In genomic region chr1:248752119-248752931, GRCh38 we compare ENCODE assay signal across 18 cellular contexts. TPM values are rescaled to one million over a fixed set of nuclear protein-coding genes. Genes with fewer than 3 reads are reported as not detected.
DNase-seq lines count a peak whose midpoint lies in the region; ATAC-seq, FAIRE-seq and TF ChIP-seq lines count a peak whose summit lies in the region.
"Had no signal": no experiment of that assay in that cellular context is flagged by ENCODE, and none has a peak within 500 bp of the region (broad histone marks: within the 10 kb centered on the region; RNA-seq: fewer than 3 reads in every experiment).

No MANE protein-coding gene starts in this region.

- intact Hi-C loops in MCF 10A (cut with micrococcal nuclease), result no loop called here
- intact Hi-C loops in mammary epithelial cell (cut with micrococcal nuclease), result no loop called here

- H3K4me1 ChIP-seq in mammary epithelial cell (ENCODE audit: insufficient read depth, low read length), result no peaks in the 10 kb centered on the region

- no peaks in the 10 kb centered on the region for H3K36me3 ChIP-seq in mammary epithelial cell (ENCODE audit: insufficient read depth, low read length)
- H3K36me3 ChIP-seq: BLaER1 treated with 17β-estradiol and CSF1 and Interleukin-3, amounts not matched to agents 10 nM and 100 nM had no signal

- no peaks in the 10 kb centered on the region for H3K27me3 ChIP-seq in mammary epithelial cell (ENCODE audit: insufficient read depth, low read length)
- H3K27me3 ChIP-seq: BLaER1 treated with 17β-estradiol and CSF1 and Interleukin-3, amounts not matched to agents 10 nM and 100 nM; body of pancreas had no signal

- in situ Hi-C loops in mammary epithelial cell (cut with MboI; ENCODE audit: low sequenced_read_pairs in 2 of 2), result no loop called here

- no peak overlapping the region for H3K4me2 ChIP-seq in mammary epithelial cell (ENCODE audit: insufficient read depth, low read depth, low read length)

- BruUV-seq in MCF 10A (replicated peaks; lab: Mats Ljungman, UMichigan) (no TSS peak), mammary epithelial cell (replicated peaks; lab: Mats Ljungman, UMichigan) (no TSS peak)

- no peak for FAIRE-seq in D721Med (lab: Jason Lieb, UNC)
- FAIRE-seq: keratinocyte had no signal

- H3K27ac ChIP-seq in mammary epithelial cell (ENCODE audit: insufficient read depth, low read depth, low read length), result no peak overlapping the region
- H3K27ac ChIP-seq: BLaER1 treated with 17β-estradiol and CSF1 and Interleukin-3, amounts not matched to agents 10 nM and 100 nM; body of pancreas had no signal

- H3K79me2 ChIP-seq in mammary epithelial cell (ENCODE audit: insufficient read depth, low read length), result no peaks in the 10 kb centered on the region

- 71% methylated on average over 9 of the region's 9 CpGs for WGBS in mammary epithelial cell (ENCODE audit: low coverage, missing lambda C conversion rate)

- H3K4me3 Mint-ChIP-seq in MCF 10A (ENCODE audit: unreplicated experiment) (no peak overlapping the region), mesothelial cell of epicardium (no peak overlapping the region)
- peak overlapping the region; percentile 11 to 37 for H3K4me3 Mint-ChIP-seq in effector memory CD8-positive, alpha-beta T cell
- H3K4me3 Mint-ChIP-seq: activated CD4-positive, alpha-beta T cell treated with anti-CD3 and anti-CD28 coated beads, Interleukin-2, amount 10 ng/mL, durations not matched to agents 7 days and 5 days had no signal

- TF ChIP-seq CTCF in MCF 10A (IDR thresholded peaks at IDR 0.05; ENCODE audit: unreplicated experiment), result no peak
- TF ChIP-seq CTCF in mammary epithelial cell (conservative IDR thresholded peaks at IDR 0.05 in 1 of 2, IDR thresholded peaks at IDR 0.05 in 1 of 2; ENCODE audit: extremely low read depth in 1 of 2, insufficient read depth in 1 of 2, low read depth in 1 of 2, low read length in 2 of 2), result no peak
- no peak for TF ChIP-seq CTCF in D721Med (IDR thresholded peaks at IDR 0.05; ENCODE audit: insufficient read depth, missing control alignments)
- no peak for TF ChIP-seq CTCF in mesothelial cell of epicardium (IDR thresholded peaks at IDR 0.05; ENCODE audit: unreplicated experiment)

- H3K36me3 Mint-ChIP-seq in MCF 10A (ENCODE audit: insufficient read depth, unreplicated experiment) (peaks cover 6% of the 10 kb centered on the region), mesothelial cell of epicardium (no peaks in the 10 kb centered on the region)
- no peaks in the 10 kb centered on the region for H3K36me3 Mint-ChIP-seq in effector memory CD8-positive, alpha-beta T cell (ENCODE audit: insufficient read depth)

- peaks cover 14% of the 10 kb centered on the region for H3K9me3 ChIP-seq in mammary epithelial cell (replicated peaks; ENCODE audit: insufficient read depth, low read length)
- H3K9me3 ChIP-seq: body of pancreas had no signal

- dilution Hi-C loops in mammary epithelial cell (cut with HindIII; ENCODE audit: low sequenced_read_pairs), result no loop called here

- no peaks in the 10 kb centered on the region for H3K27me3 Mint-ChIP-seq in MCF 10A (ENCODE audit: insufficient read depth, unreplicated experiment)
- no peaks in the 10 kb centered on the region for H3K27me3 Mint-ChIP-seq in effector memory CD8-positive, alpha-beta T cell
- H3K27me3 Mint-ChIP-seq in mesothelial cell of epicardium (ENCODE audit: low read depth), result no peaks in the 10 kb centered on the region
- H3K27me3 Mint-ChIP-seq: activated CD4-positive, alpha-beta T cell treated with anti-CD3 and anti-CD28 coated beads, Interleukin-2, amount 10 ng/mL, durations not matched to agents 7 days and 5 days had no signal

- no peaks in the 10 kb centered on the region for H4K20me1 ChIP-seq in mammary epithelial cell (ENCODE audit: insufficient read depth, low read length)
- H4K20me1 ChIP-seq: BLaER1 treated with 17β-estradiol and CSF1 and Interleukin-3, amounts not matched to agents 10 nM and 100 nM had no signal

- CTCF ChIA-PET in MCF 10A (lab: Yijun Ruan, JAX), result interaction anchor here (0.6 kb wide), 2 partner anchors 33 to 58 kb away, joined by 3 to 4 read pairs; no protein-coding TSS in a partner anchor
- CTCF ChIA-PET in mammary epithelial cell (lab: Charles Lee; ENCODE audit: low non-redundant PET), result interaction anchor here (0.5 kb wide), 1 partner anchor 49 kb away, joined by 5 read pairs; no protein-coding TSS in a partner anchor

- H2AFZ ChIP-seq in mammary epithelial cell (ENCODE audit: low read depth, low read length), result no peak overlapping the region

- H3K4me3 ChIP-seq in mammary epithelial cell (replicated peaks in 1 of 3; ENCODE audit: insufficient read depth in 1 of 3, low read depth in 2 of 3, low read length in 3 of 3), result no peak overlapping the region
- H3K4me3 ChIP-seq: BLaER1 treated with 17β-estradiol and CSF1 and Interleukin-3, amounts not matched to agents 10 nM and 100 nM; body of pancreas had no signal

- no peak overlapping the region for H3K9ac ChIP-seq in mammary epithelial cell (ENCODE audit: insufficient read depth, low read length)
- H3K9ac ChIP-seq: BLaER1 treated with 17β-estradiol and CSF1 and Interleukin-3, amounts not matched to agents 10 nM and 100 nM had no signal

- no peak for ATAC-seq in effector memory CD8-positive, alpha-beta T cell (replicated peaks)
- ATAC-seq: body of pancreas had no signal

- POLR2A ChIA-PET in MCF 10A (lab: Yijun Ruan, JAX), result no interaction called here

- H3K4me1 Mint-ChIP-seq in MCF 10A (ENCODE audit: insufficient read depth, unreplicated experiment) (peaks cover 9% of the 10 kb centered on the region), mesothelial cell of epicardium (no peaks in the 10 kb centered on the region)
- H3K4me1 Mint-ChIP-seq in effector memory CD8-positive, alpha-beta T cell (ENCODE audit: low read depth in 2 of 2), result peaks cover 13 to 16% of the 10 kb centered on the region in 2 donors
- H3K4me1 Mint-ChIP-seq: activated CD4-positive, alpha-beta T cell treated with anti-CD3 and anti-CD28 coated beads, Interleukin-2, amount 10 ng/mL, durations not matched to agents 7 days and 5 days had no signal

- H3K27ac Mint-ChIP-seq in MCF 10A (ENCODE audit: low read depth, unreplicated experiment) (no peak overlapping the region), mesothelial cell of epicardium (no peak overlapping the region)
- no peak overlapping the region for H3K27ac Mint-ChIP-seq in effector memory CD8-positive, alpha-beta T cell
- H3K27ac Mint-ChIP-seq: activated CD4-positive, alpha-beta T cell treated with anti-CD3 and anti-CD28 coated beads, Interleukin-2, amount 10 ng/mL, durations not matched to agents 7 days and 5 days had no signal

- peak; percentile 30 for DNase-seq in MCF 10A (ENCODE audit: unreplicated experiment)
- no peak for DNase-seq in mammary epithelial cell
- peak; percentile 72 for DNase-seq in NCI-H146 (lab: John Stamatoyannopoulos, UW)
- no peak for DNase-seq in effector memory CD8-positive, alpha-beta T cell
- DNase-seq in ecto neural progenitor cell (ENCODE audit: low spot score), result no peak
- DNase-seq in NCI-H2029 (lab: John Stamatoyannopoulos, UW), result no peak
- DNase-seq in D721Med (ENCODE audit: insufficient read length, low spot score), result no peak
- DNase-seq in mesothelial cell of epicardium (ENCODE audit: low spot score in 2 of 2, unreplicated experiment in 2 of 2), result no peak
- DNase-seq: activated CD4-positive, alpha-beta T cell treated with anti-CD3 and anti-CD28 coated beads, Interleukin-2, amount 10 ng/mL, durations not matched to agents 7 days and 5 days; body of pancreas; effector CD4-positive, alpha-beta T cell; NCI-H1048; NK-92 treated with Interleukin-12 subunit alpha and Interleukin-12 subunit beta, amount 100 ng/mL, for 24 hours; SW 1271 had no signal

- no peaks in the 10 kb centered on the region for H3K9me3 Mint-ChIP-seq in MCF 10A (ENCODE audit: unreplicated experiment)
- no peaks in the 10 kb centered on the region for H3K9me3 Mint-ChIP-seq in effector memory CD8-positive, alpha-beta T cell
- H3K9me3 Mint-ChIP-seq in mesothelial cell of epicardium, result peaks cover 41% of the 10 kb centered on the region
- H3K9me3 Mint-ChIP-seq: activated CD4-positive, alpha-beta T cell treated with anti-CD3 and anti-CD28 coated beads, Interleukin-2, amount 10 ng/mL, durations not matched to agents 7 days and 5 days had no signal

RNA-seq across cellular contexts. Expression of gene LYPD8, which starts 3.2 kb away (rescaled TPM):
- not detected in 2 replicates for total RNA-seq in MCF 10A (2022)
- total RNA-seq in mammary epithelial cell, result 1 to 10 TPM; 1.2 to 2.4 TPM
- polyA plus RNA-seq in mammary epithelial cell, result not detected
- not detected for polyA minus RNA-seq in mammary epithelial cell
- total RNA-seq in mesothelial cell of epicardium, result not detected in 3 replicates
- total RNA-seq: activated CD4-positive, alpha-beta T cell treated with anti-CD3 and anti-CD28 coated beads, Interleukin-2, amount 10 ng/mL, durations not matched to agents 7 days and 5 days; body of pancreas; glomerular endothelial cell had no signal
- polyA plus RNA-seq: keratinocyte had no signal

RNA-seq across cellular contexts. Expression of gene OR14I1, which starts 49.8 kb away (rescaled TPM):
- total RNA-seq in MCF 10A (2022), result not detected in 2 replicates
- not detected for total RNA-seq in mammary epithelial cell
- polyA plus RNA-seq in mammary epithelial cell, result not detected
- not detected for polyA minus RNA-seq in mammary epithelial cell
- total RNA-seq in mesothelial cell of epicardium, result not detected in 3 replicates
- total RNA-seq: activated CD4-positive, alpha-beta T cell treated with anti-CD3 and anti-CD28 coated beads, Interleukin-2, amount 10 ng/mL, durations not matched to agents 7 days and 5 days; body of pancreas; glomerular endothelial cell; renal cortical epithelial cell had no signal
- polyA plus RNA-seq: keratinocyte had no signal

Comparison
In these comparisons a context has a peak if more than half of its experiments do, and no peak if none do; other contexts are left out.
1. DNase-seq: peak in MCF 10A (single experiment) and NCI-H146 (single experiment); none in mammary epithelial cell (single experiment), effector memory CD8-positive, alpha-beta T cell (0 of 3), ecto neural progenitor cell (single experiment), NCI-H2029 (single experiment), D721Med (single experiment) and mesothelial cell of epicardium (0 of 2).
2. H3K4me3 Mint-ChIP-seq: peak in effector memory CD8-positive, alpha-beta T cell (2 of 2); none in MCF 10A (single experiment) and mesothelial cell of epicardium (single experiment).